In genomic region chr21:33424214-33424613, GRCh38 we compare ENCODE assay signal across 16 cellular contexts. TPM values are rescaled to one million over a fixed set of nuclear protein-coding genes. Genes with fewer than 3 reads are reported as not detected.
A peak's percentile ranks its signal among the peaks of the same experiment; 100 is the strongest.
DNase-seq lines count a peak whose midpoint lies in the region; ATAC-seq, FAIRE-seq and TF ChIP-seq lines count a peak whose summit lies in the region.
"Had no signal": no experiment of that assay in that cellular context is flagged by ENCODE, and none has a peak within 500 bp of the region (broad histone marks: within the 10 kb centered on the region; RNA-seq: fewer than 3 reads in every experiment).

No MANE protein-coding gene starts in this region.

- H3K36me3 Mint-ChIP-seq in CD14-positive monocyte (peaks cover 85 to 99% of the 10 kb centered on the region in 2 donors), natural killer cell (no peaks in the 10 kb centered on the region)
- peaks cover 52 to 62% of the 10 kb centered on the region in 2 donors for H3K36me3 Mint-ChIP-seq in stimulated activated naive B cell treated with anti-CD40 and anti-IgM and Interleukin-4, amounts not matched to agents 10 μg/mL and 1 μg/mL and 100 μg/mL, for 72 hours

- H3K27ac ChIP-seq in GM12878 (ENCODE audit: control insufficient read depth, insufficient read depth): no peak overlapping the region
- H3K27ac ChIP-seq: BLaER1, GM23248 had no signal

- RAD21 ChIA-PET in GM12878 (lab: Charles Lee; ENCODE audit: unreplicated experiment): no interaction called here

- no peak overlapping the region for H3K9ac ChIP-seq in GM12878 (ENCODE audit: control insufficient read depth, insufficient read depth, low read length)
- H3K9ac ChIP-seq: BLaER1, GM23248 had no signal

- peak; percentile 46; the same call in 1 of the 2 replicates for TF ChIP-seq POLR2A in GM12878 (IDR thresholded peaks at IDR 0.05; ENCODE audit: low read depth, low read length)

- SMC1A ChIA-PET in GM12878 (lab: Charles Lee; ENCODE audit: uncharacterized antibody, unreplicated experiment): no interaction called here

- TF ChIP-seq EP300 in GM12878 (IDR thresholded peaks at IDR 0.05; ENCODE audit: borderline replicate concordance in 1 of 2, control insufficient read depth in 1 of 2, low read depth in 2 of 2, low read length in 2 of 2): no peak

- ATAC-seq in GM12878 (no peak), natural killer cell (no peak)
- ATAC-seq in stimulated activated naive B cell treated with anti-CD40 and anti-IgM and Interleukin-4, amounts not matched to agents 10 μg/mL and 1 μg/mL and 100 μg/mL, for 72 hours (replicated peaks): no peak
- no peak for ATAC-seq in activated CD4-positive, CD25-positive, alpha-beta regulatory T cell treated with anti-CD3 and anti-CD28 coated beads, Interleukin-2, amount 50 U/mL, for 24 hours
- ATAC-seq: CD8-positive, alpha-beta T cell had no signal

- H3K9me3 Mint-ChIP-seq in CD14-positive monocyte: peaks cover 0 to 3% (median 0%) of the 10 kb centered on the region in 7 donors
- no peaks in the 10 kb centered on the region for H3K9me3 Mint-ChIP-seq in stimulated activated naive B cell treated with anti-CD40 and anti-IgM and Interleukin-4, amounts not matched to agents 10 μg/mL and 1 μg/mL and 100 μg/mL, for 72 hours
- no peaks in the 10 kb centered on the region for H3K9me3 Mint-ChIP-seq in natural killer cell
- H3K9me3 Mint-ChIP-seq: CD8-positive, alpha-beta T cell had no signal

- H3K79me2 ChIP-seq in GM12878 (ENCODE audit: control insufficient read depth, insufficient read depth, low read length): peaks cover 9% of the 10 kb centered on the region

- H3K4me1 Mint-ChIP-seq in CD14-positive monocyte (peaks cover 10% of the 10 kb centered on the region), natural killer cell (no peaks in the 10 kb centered on the region)
- peaks cover 17 to 28% of the 10 kb centered on the region in 2 donors for H3K4me1 Mint-ChIP-seq in stimulated activated naive B cell treated with anti-CD40 and anti-IgM and Interleukin-4, amounts not matched to agents 10 μg/mL and 1 μg/mL and 100 μg/mL, for 72 hours

- H3K4me3 Mint-ChIP-seq in CD14-positive monocyte (no peak overlapping the region), natural killer cell (no peak overlapping the region)
- H3K4me3 Mint-ChIP-seq in stimulated activated naive B cell treated with anti-CD40 and anti-IgM and Interleukin-4, amounts not matched to agents 10 μg/mL and 1 μg/mL and 100 μg/mL, for 72 hours: no peak overlapping the region
- H3K4me3 Mint-ChIP-seq: CD8-positive, alpha-beta T cell had no signal

- peak overlapping the region in 4 of 7 donors; percentile 43 to 71 (median 51) for H3K27ac Mint-ChIP-seq in CD14-positive monocyte
- H3K27ac Mint-ChIP-seq in stimulated activated naive B cell treated with anti-CD40 and anti-IgM and Interleukin-4, amounts not matched to agents 10 μg/mL and 1 μg/mL and 100 μg/mL, for 72 hours: peak overlapping the region; percentile 37
- H3K27ac Mint-ChIP-seq in natural killer cell: no peak overlapping the region
- H3K27ac Mint-ChIP-seq: CD8-positive, alpha-beta T cell had no signal

- 96% methylated on average over 9 of the region's 9 CpGs for WGBS in GM12878 (ENCODE audit: insufficient coverage, insufficient replicate concordance, low lambda C conversion rate, missing lambda C conversion rate)

- no TSS peak for BruUV-seq in GM12878 (replicated peaks; lab: Mats Ljungman, UMichigan)

- POLR2A ChIA-PET in GM12878 (lab: Charles Lee): interaction anchor here (0.6 to 1.1 kb wide), 2 partner anchors 9 to 42 kb away, joined by 3 to 4 read pairs; no protein-coding TSS in a partner anchor

- no peak overlapping the region for H2AFZ ChIP-seq in GM12878 (ENCODE audit: control insufficient read depth, low read depth, low read length)
- H2AFZ ChIP-seq: GM23248 had no signal

- no peaks in the 10 kb centered on the region for H3K4me1 ChIP-seq in GM12878 (ENCODE audit: control insufficient read depth, insufficient read depth, low read length)
- H3K4me1 ChIP-seq: HAP-1 had no signal

- in situ Hi-C loops in GM12878 (cut with MboI): no loop called here

- TF ChIP-seq RAD21 in GM12878 (IDR thresholded peaks at IDR 0.05; ENCODE audit: insufficient read depth, low read depth, low read length): no peak

- no peak overlapping the region for H3K4me2 ChIP-seq in GM12878 (ENCODE audit: control insufficient read depth, insufficient read depth)
- H3K4me2 ChIP-seq: BLaER1 had no signal

- H3K36me3 ChIP-seq in GM12878 (ENCODE audit: control insufficient read depth in 2 of 2, insufficient read depth in 2 of 2, low read length in 1 of 2): peaks cover 39 to 47% of the 10 kb centered on the region in 2 experiments; a peak in 3 of 4 replicates

- no peak for FAIRE-seq in GM12878 (lab: Jason Lieb, UNC)
- FAIRE-seq: GM19239 had no signal

- TF ChIP-seq CTCF in CD14-positive monocyte (IDR thresholded peaks at IDR 0.05) (no peak), GM12878 (IDR thresholded peaks at IDR 0.05 in 2 of 3, conservative IDR thresholded peaks at IDR 0.05 in 1 of 3; ENCODE audit: control insufficient read depth in 2 of 3, extremely low read depth in 1 of 3, insufficient read depth in 1 of 3, low read depth in 3 of 3, low read length in 3 of 3) (no peak), natural killer cell (IDR thresholded peaks at IDR 0.05) (no peak)

- intact Hi-C loops in CD14-positive monocyte (cut with micrococcal nuclease) (no loop called here), GM12878 (cut with micrococcal nuclease; ENCODE audit: unreplicated experiment) (no loop called here), posterior vena cava (cut with DNase I) (no loop called here), natural killer cell (cut with micrococcal nuclease) (no loop called here)

- CTCF ChIA-PET in GM12878 (lab: Yijun Ruan, JAX): interaction anchor here (0.9 kb wide), 1 partner anchor 14 kb away, joined by 3 read pairs; no protein-coding TSS in a partner anchor

- no peaks in the 10 kb centered on the region for H3K27me3 ChIP-seq in GM12878 (replicated peaks in 1 of 2; ENCODE audit: control insufficient read depth in 2 of 2, insufficient read depth in 2 of 2, low read length in 1 of 2)
- H3K27me3 ChIP-seq: BLaER1 had no signal

- H3K9me3 ChIP-seq in GM12878 (replicated peaks; ENCODE audit: control insufficient read depth, insufficient read depth, low read length): no peaks in the 10 kb centered on the region
- H3K9me3 ChIP-seq: BLaER1, HAP-1 had no signal

- H3K27me3 Mint-ChIP-seq in CD14-positive monocyte (ENCODE audit: low read depth in 3 of 3): peaks cover 0 to 2% (median 0%) of the 10 kb centered on the region in 3 donors
- no peaks in the 10 kb centered on the region for H3K27me3 Mint-ChIP-seq in stimulated activated naive B cell treated with anti-CD40 and anti-IgM and Interleukin-4, amounts not matched to agents 10 μg/mL and 1 μg/mL and 100 μg/mL, for 72 hours
- peaks cover 36 to 39% of the 10 kb centered on the region in 2 donors for H3K27me3 Mint-ChIP-seq in natural killer cell (ENCODE audit: low read depth in 2 of 2)

- no peak overlapping the region for H3K4me3 ChIP-seq in GM12878
- H3K4me3 ChIP-seq: BLaER1, GM23248, HAP-1 had no signal

- no peak for DNase-seq in CD14-positive monocyte (ENCODE audit: low spot score)
- no peak for DNase-seq in GM12878 (ENCODE audit: low read depth, low spot score)
- peak; percentile 2 for DNase-seq in posterior vena cava (ENCODE audit: low spot score)
- no peak for DNase-seq in stimulated activated naive B cell treated with anti-CD40 and anti-IgM and Interleukin-4, amounts not matched to agents 10 μg/mL and 1 μg/mL and 100 μg/mL, for 72 hours
- no peak for DNase-seq in NCI-H526 (lab: John Stamatoyannopoulos, UW)
- DNase-seq in natural killer cell: no peak
- DNase-seq: 8988T; Calu3; CD8-positive, alpha-beta T cell; DMS79 treated with DMSO at 0.1 percent for 48 hours; GF-D8; GM23248 had no signal

- peaks cover 5% of the 10 kb centered on the region; the same call in 1 of the 2 replicates for H4K20me1 ChIP-seq in GM12878 (ENCODE audit: control insufficient read depth, insufficient read depth)

RNA-seq across cellular contexts. Expression of gene IFNGR2, which starts 21.0 kb away (rescaled TPM):
- 100 to 1,000 TPM; 204 to 324 TPM for polyA plus RNA-seq in CD14-positive monocyte
- total RNA-seq in GM12878 (2013; cell fraction: nucleolus; rRNA removed): 34.3 and 38.6 TPM in 2 replicates
- total RNA-seq in GM12878 (2014; rRNA removed): 78.3 and 91.0 TPM in 2 replicates
- 75.2 and 79.7 TPM in 2 replicates for total RNA-seq in GM12878 (2014; rRNA removed; fragmentation: Illumina TruSeq; extraction: Trizol)
- 67.3 and 71.5 TPM in 2 replicates for total RNA-seq in GM12878 (2021)
- 36.2 TPM for polyA plus RNA-seq in GM12878 (2011; ENCODE audit: low read depth)
- polyA plus RNA-seq in GM12878 (2011; rRNA removed): 81.8 and 96.9 TPM in 2 replicates
- 67.0 and 70.6 TPM in 2 replicates for polyA plus RNA-seq in GM12878 (2011; cell fraction: cytosol; rRNA removed)
- 25.2 and 37.7 TPM in 2 replicates for polyA plus RNA-seq in GM12878 (2011; cell fraction: nucleus; rRNA removed)
- 40.6 and 62.4 TPM in 2 replicates for polyA plus RNA-seq in GM12878 (2012)
- polyA plus RNA-seq in GM12878 (2014; fragmentation: Illumina TruSeq; extraction: Trizol): 98.8 and 144 TPM in 2 replicates
- 10 to 100 TPM; 23.6 to 33.2 TPM for polyA plus RNA-seq in GM12878 (2014; fragmentation: Nextera tagmentation; extraction: Ambion mirVana)
- polyA plus RNA-seq in GM12878 (2014; rRNA removed): 72.9 and 85.1 TPM in 2 replicates
- polyA plus RNA-seq in GM12878 (2016; fragmentation: Nextera tagmentation; extraction: Ambion mirVana): 10 to 100 TPM; 75.7 to 84.2 TPM
- polyA minus RNA-seq in GM12878 (2011; rRNA and poly(A)+ RNA removed): 90.9 and 105 TPM in 2 replicates
- 34.8 and 35.5 TPM in 2 replicates for polyA minus RNA-seq in GM12878 (2011; cell fraction: cytosol; rRNA and poly(A)+ RNA removed)
- 15.0 and 20.4 TPM in 2 replicates for polyA minus RNA-seq in GM12878 (2011; cell fraction: nucleus; rRNA and poly(A)+ RNA removed)
- 10 to 100 TPM; 50.2 to 51.0 TPM for total RNA-seq in posterior vena cava
- 10 to 100 TPM in 1 of 3 donors, 1 to 10 TPM in 2; 3.6 to 16.5 (median 8.6) TPM for total RNA-seq in natural killer cell

RNA-seq across cellular contexts. Expression of gene TMEM50B, which starts 55.6 kb away (rescaled TPM):
- polyA plus RNA-seq in CD14-positive monocyte: 10 to 100 TPM; 33.8 to 38.2 TPM
- total RNA-seq in GM12878 (2013; cell fraction: nucleolus; rRNA removed): 53.5 and 61.4 TPM in 2 replicates
- total RNA-seq in GM12878 (2014; rRNA removed): 15.1 and 17.6 TPM in 2 replicates
- 13.2 and 13.3 TPM in 2 replicates for total RNA-seq in GM12878 (2014; rRNA removed; fragmentation: Illumina TruSeq; extraction: Trizol)
- total RNA-seq in GM12878 (2021): 10.4 and 12.1 TPM in 2 replicates
- 13.5 TPM for polyA plus RNA-seq in GM12878 (2011; ENCODE audit: low read depth)
- 26.0 and 32.9 TPM in 2 replicates for polyA plus RNA-seq in GM12878 (2011; rRNA removed)
- 13.5 and 16.9 TPM in 2 replicates for polyA plus RNA-seq in GM12878 (2011; cell fraction: cytosol; rRNA removed)
- 29.8 and 32.0 TPM in 2 replicates for polyA plus RNA-seq in GM12878 (2011; cell fraction: nucleus; rRNA removed)
- polyA plus RNA-seq in GM12878 (2012): 12.8 and 15.4 TPM in 2 replicates
- polyA plus RNA-seq in GM12878 (2014; fragmentation: Illumina TruSeq; extraction: Trizol): 13.8 and 20.7 TPM in 2 replicates
- polyA plus RNA-seq in GM12878 (2014; fragmentation: Nextera tagmentation; extraction: Ambion mirVana): 10 to 100 TPM; 15.9 to 23.8 TPM
- 17.6 and 20.5 TPM in 2 replicates for polyA plus RNA-seq in GM12878 (2014; rRNA removed)
- 10 to 100 TPM; 41.6 to 42.1 TPM for polyA plus RNA-seq in GM12878 (2016; fragmentation: Nextera tagmentation; extraction: Ambion mirVana)
- polyA minus RNA-seq in GM12878 (2011; rRNA and poly(A)+ RNA removed): 5.9 and 8.0 TPM in 2 replicates
- 3.1 and 4.1 TPM in 2 replicates for polyA minus RNA-seq in GM12878 (2011; cell fraction: cytosol; rRNA and poly(A)+ RNA removed)
- 4.2 and 7.0 TPM in 2 replicates for polyA minus RNA-seq in GM12878 (2011; cell fraction: nucleus; rRNA and poly(A)+ RNA removed)
- 10 to 100 TPM; 34.2 to 49.1 TPM for total RNA-seq in posterior vena cava
- total RNA-seq in natural killer cell: 10 to 100 TPM; 34.5 to 42.1 (median 40.5) TPM

Comparison
In these comparisons a context has a peak if more than half of its experiments do, and no peak if none do; other contexts are left out.
1. H3K27ac Mint-ChIP-seq: peak in CD14-positive monocyte (4 of 7) and stimulated activated naive B cell treated with anti-CD40 and anti-IgM and Interleukin-4, amounts not matched to agents 10 μg/mL and 1 μg/mL and 100 μg/mL, for 72 hours (single experiment); none in natural killer cell (0 of 2).